Comparison of ENCODE assay signal across 20 cellular contexts in the genomic region with DNA sequence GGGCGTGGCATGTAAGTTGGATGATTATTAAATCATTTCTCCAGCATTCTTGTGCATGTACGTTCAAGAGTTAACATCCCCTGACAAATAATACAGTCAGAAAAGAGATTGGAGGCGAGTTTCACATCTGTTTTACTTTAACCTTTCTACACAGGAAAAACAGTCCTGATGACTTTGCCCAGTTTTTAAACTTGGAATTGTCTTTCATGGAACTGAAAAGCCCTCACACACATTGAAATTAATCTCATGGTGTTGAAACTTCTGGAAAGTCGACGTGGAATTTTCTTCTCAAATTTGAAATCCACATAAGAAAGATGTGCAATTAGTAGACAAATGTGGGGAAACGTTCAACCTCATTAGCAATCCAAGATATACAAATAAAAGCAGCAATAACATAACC. TPM values are rescaled to one million over a fixed set of nuclear protein-coding genes. Genes with fewer than 3 reads are reported as not detected.
DNase-seq lines count a peak whose midpoint lies in the region; ATAC-seq, FAIRE-seq and TF ChIP-seq lines count a peak whose summit lies in the region.
"Had no signal": no experiment of that assay in that cellular context is flagged by ENCODE, and none has a peak within 500 bp of the region (broad histone marks: within the 10 kb centered on the region; RNA-seq: fewer than 3 reads in every experiment).

No MANE protein-coding gene starts in this region.

- H3K27ac Mint-ChIP-seq in HFFc6 (peak overlapping the region; percentile 51; the same call in 1 of the 2 replicates), MCF 10A (ENCODE audit: low read depth, unreplicated experiment) (no peak overlapping the region)
- H3K27ac Mint-ChIP-seq in activated T-cell treated with anti-CD3 and anti-CD28 coated beads, Interleukin-2, amount 50 U/mL, for 24 hours: no peak overlapping the region
- H3K27ac Mint-ChIP-seq: activated naive CD8-positive, alpha-beta T cell; CD4-positive, alpha-beta memory T cell; progenitor cell of endocrine pancreas; T-helper 2 cell treated with Interferon-gamma antibody and Interleukin-4, amounts not matched to agents 5 μg/mL and 100 μg/mL, for 36 hours had no signal

- TF ChIP-seq CTCF in HFFc6 (IDR thresholded peaks at IDR 0.05) (no peak), endothelial cell of umbilical vein (IDR thresholded peaks at IDR 0.05; ENCODE audit: extremely low read depth in 1 of 2, insufficient read depth in 1 of 2, low read depth in 1 of 2, low read length in 2 of 2) (no peak), thoracic aorta (IDR thresholded peaks at IDR 0.05) (no peak), OCI-LY7 (conservative IDR thresholded peaks at IDR 0.05; ENCODE audit: low read length) (no peak), MCF 10A (IDR thresholded peaks at IDR 0.05; ENCODE audit: unreplicated experiment) (no peak)

- no peaks in the 10 kb centered on the region for H3K9me1 ChIP-seq in endothelial cell of umbilical vein (replicated peaks; ENCODE audit: control insufficient read depth, extremely low read depth, insufficient read depth, low read length)

- H3K27ac ChIP-seq in endothelial cell of umbilical vein (ENCODE audit: insufficient read depth, low read depth, low read length): no peak overlapping the region
- peak overlapping the region; percentile 15 to 29 for H3K27ac ChIP-seq in thoracic aorta
- no peak overlapping the region for H3K27ac ChIP-seq in OCI-LY7 (ENCODE audit: low read depth, low read length, poor library complexity, severe bottlenecking)
- H3K27ac ChIP-seq: HL-60, PC-9, suprapubic skin had no signal

- TF ChIP-seq POLR2A in endothelial cell of umbilical vein (IDR thresholded peaks at IDR 0.05; ENCODE audit: low read depth, low read length): no peak

- H4K20me1 ChIP-seq in endothelial cell of umbilical vein (replicated peaks; ENCODE audit: control insufficient read depth, extremely low read depth, insufficient read depth, low read length) (no peaks in the 10 kb centered on the region), OCI-LY7 (ENCODE audit: insufficient read depth, low read length) (no peaks in the 10 kb centered on the region)

- no peak overlapping the region for H3K4me2 ChIP-seq in endothelial cell of umbilical vein (ENCODE audit: insufficient read depth, low read length)
- no peak overlapping the region for H3K4me2 ChIP-seq in OCI-LY7 (ENCODE audit: low read length)
- H3K4me2 ChIP-seq: PC-9 had no signal

- dilution Hi-C loops in endothelial cell of umbilical vein (cut with MboI; ENCODE audit: extremely low pct_ligation_motif_present, low sequenced_read_pairs): no loop called here

- peaks cover 48% of the 10 kb centered on the region for H3K4me1 Mint-ChIP-seq in HFFc6 (ENCODE audit: low read depth)
- no peaks in the 10 kb centered on the region for H3K4me1 Mint-ChIP-seq in activated T-cell treated with anti-CD3 and anti-CD28 coated beads, Interleukin-2, amount 50 U/mL, for 24 hours (ENCODE audit: low read depth)
- H3K4me1 Mint-ChIP-seq in MCF 10A (ENCODE audit: insufficient read depth, unreplicated experiment): no peaks in the 10 kb centered on the region
- H3K4me1 Mint-ChIP-seq: CD4-positive, alpha-beta memory T cell had no signal

- H2AFZ ChIP-seq in endothelial cell of umbilical vein (ENCODE audit: low read depth, low read length) (peak overlapping the region; percentile 17), OCI-LY7 (ENCODE audit: low read length) (no peak overlapping the region)
- H2AFZ ChIP-seq: PC-9 had no signal

- H3K27me3 ChIP-seq in endothelial cell of umbilical vein (ENCODE audit: control insufficient read depth in 2 of 2, insufficient read depth in 2 of 2, low read length in 2 of 2): no peaks in the 10 kb centered on the region
- no peaks in the 10 kb centered on the region for H3K27me3 ChIP-seq in thoracic aorta (replicated peaks; ENCODE audit: insufficient read depth)
- H3K27me3 ChIP-seq: esophagus muscularis mucosa, suprapubic skin had no signal

- no peaks in the 10 kb centered on the region for H3K36me3 Mint-ChIP-seq in HFFc6 (ENCODE audit: low read depth)
- H3K36me3 Mint-ChIP-seq in activated T-cell treated with anti-CD3 and anti-CD28 coated beads, Interleukin-2, amount 50 U/mL, for 24 hours (ENCODE audit: low read depth): no peaks in the 10 kb centered on the region
- H3K36me3 Mint-ChIP-seq in MCF 10A (ENCODE audit: insufficient read depth, unreplicated experiment): no peaks in the 10 kb centered on the region
- H3K36me3 Mint-ChIP-seq: activated naive CD8-positive, alpha-beta T cell; CD4-positive, alpha-beta memory T cell had no signal

- H3K27me3 Mint-ChIP-seq in HFFc6 (ENCODE audit: insufficient read depth) (no peaks in the 10 kb centered on the region), MCF 10A (ENCODE audit: insufficient read depth, unreplicated experiment) (no peaks in the 10 kb centered on the region)
- peaks cover 26% of the 10 kb centered on the region for H3K27me3 Mint-ChIP-seq in activated T-cell treated with anti-CD3 and anti-CD28 coated beads, Interleukin-2, amount 50 U/mL, for 24 hours
- H3K27me3 Mint-ChIP-seq: activated naive CD8-positive, alpha-beta T cell; progenitor cell of endocrine pancreas had no signal

- H3K9me3 ChIP-seq in endothelial cell of umbilical vein (replicated peaks; ENCODE audit: control insufficient read depth, insufficient read depth, low read length): no peaks in the 10 kb centered on the region
- no peaks in the 10 kb centered on the region for H3K9me3 ChIP-seq in thoracic aorta
- H3K9me3 ChIP-seq in OCI-LY7 (ENCODE audit: low read length): no peaks in the 10 kb centered on the region
- H3K9me3 ChIP-seq: esophagus muscularis mucosa, suprapubic skin had no signal

- BruUV-seq in endothelial cell of umbilical vein (replicated peaks; lab: Mats Ljungman, UMichigan) (no TSS peak), OCI-LY7 (replicated peaks; lab: Mats Ljungman, UMichigan) (no TSS peak), MCF 10A (replicated peaks; lab: Mats Ljungman, UMichigan) (no TSS peak)

- intact Hi-C loops in endothelial cell of umbilical vein (cut with micrococcal nuclease): no loop called here
- intact Hi-C loops in left cardiac atrium (cut with DNase I): no loop called here
- intact Hi-C loops in OCI-LY7 (cut with micrococcal nuclease; ENCODE audit: unreplicated experiment): no loop called here
- intact Hi-C loops in MCF 10A (cut with micrococcal nuclease): no loop called here

- no peak overlapping the region for H3K9ac ChIP-seq in endothelial cell of umbilical vein (replicated peaks; ENCODE audit: extremely low read depth, insufficient read depth, low read length)

- CTCF ChIA-PET in endothelial cell of umbilical vein (lab: Charles Lee): no interaction called here
- CTCF ChIA-PET in OCI-LY7 (lab: Charles Lee; ENCODE audit: unreplicated experiment): no interaction called here
- CTCF ChIA-PET in MCF 10A (lab: Yijun Ruan, JAX): no interaction called here

- DNase-seq in HFFc6: no peak
- no peak for DNase-seq in endothelial cell of umbilical vein (ENCODE audit: low read depth, low spot score)
- no peak for DNase-seq in left cardiac atrium
- no peak for DNase-seq in thoracic aorta (ENCODE audit: low spot score)
- no peak for DNase-seq in OCI-LY7 (ENCODE audit: low spot score)
- no peak for DNase-seq in activated T-cell treated with anti-CD3 and anti-CD28 coated beads, Interleukin-2, amount 50 U/mL, for 24 hours
- no peak for DNase-seq in MCF 10A (ENCODE audit: unreplicated experiment)
- DNase-seq: activated T-cell treated with anti-CD3 and anti-CD28 coated beads, Interleukin-2, amount 50 U/mL, for 48 hours; caudate nucleus; CD4-positive, alpha-beta memory T cell; DMS153; nephron progenitor cell; PC-9 had no signal

- H3K4me1 ChIP-seq in endothelial cell of umbilical vein (ENCODE audit: control insufficient read depth, extremely low read depth, insufficient read depth, low read length) (peaks cover 21% of the 10 kb centered on the region), thoracic aorta (ENCODE audit: control insufficient read depth in 1 of 2, low read depth in 2 of 2) (peaks cover 17 to 45% of the 10 kb centered on the region in 2 donors), OCI-LY7 (ENCODE audit: insufficient read depth, low read length, poor library complexity, severe bottlenecking) (no peaks in the 10 kb centered on the region)

- H3K79me2 ChIP-seq in endothelial cell of umbilical vein (ENCODE audit: control insufficient read depth, insufficient read depth, low read length) (no peaks in the 10 kb centered on the region), OCI-LY7 (ENCODE audit: insufficient read depth, low read depth, low read length) (no peaks in the 10 kb centered on the region)

- ATAC-seq in left cardiac atrium (peak; percentile 51 to 79), thoracic aorta (ENCODE audit: insufficient number of reproducible peaks, low FRiP score, low read depth) (no peak), HG03520 (IDR thresholded peaks at IDR 0.05; ENCODE audit: unreplicated experiment) (no peak)

- H3K9me2 ChIP-seq in OCI-LY7 (ENCODE audit: insufficient read depth, low read length): no peaks in the 10 kb centered on the region

- H3K9me3 Mint-ChIP-seq in HFFc6: no peaks in the 10 kb centered on the region
- H3K9me3 Mint-ChIP-seq in activated T-cell treated with anti-CD3 and anti-CD28 coated beads, Interleukin-2, amount 50 U/mL, for 24 hours: no peaks in the 10 kb centered on the region
- no peaks in the 10 kb centered on the region for H3K9me3 Mint-ChIP-seq in MCF 10A (ENCODE audit: unreplicated experiment)
- H3K9me3 Mint-ChIP-seq: CD4-positive, alpha-beta memory T cell; T-helper 2 cell treated with Interferon-gamma antibody and Interleukin-4, amounts not matched to agents 5 μg/mL and 100 μg/mL, for 36 hours had no signal

- no peak for FAIRE-seq in endothelial cell of umbilical vein (lab: Jason Lieb, UNC)

- POLR2A ChIA-PET in endothelial cell of umbilical vein (lab: Charles Lee): no interaction called here
- POLR2A ChIA-PET in OCI-LY7 (lab: Charles Lee): interaction anchor here (0.7 kb wide), 1 partner anchor 97 kb away, joined by 3 read pairs; no protein-coding TSS in a partner anchor
- POLR2A ChIA-PET in MCF 10A (lab: Yijun Ruan, JAX): no interaction called here

- H3K4me3 ChIP-seq in endothelial cell of umbilical vein (replicated peaks in 1 of 3; ENCODE audit: insufficient read depth in 1 of 3, low read depth in 1 of 3, low read length in 3 of 3) (no peak overlapping the region), thoracic aorta (no peak overlapping the region), OCI-LY7 (ENCODE audit: low read depth, low read length, poor library complexity, severe bottlenecking) (no peak overlapping the region)
- H3K4me3 ChIP-seq: esophagus muscularis mucosa, PC-9, suprapubic skin had no signal

- H3K4me3 Mint-ChIP-seq in HFFc6 (peak overlapping the region; percentile 31; the same call in 1 of the 2 replicates), MCF 10A (ENCODE audit: unreplicated experiment) (no peak overlapping the region)
- H3K4me3 Mint-ChIP-seq in activated T-cell treated with anti-CD3 and anti-CD28 coated beads, Interleukin-2, amount 50 U/mL, for 24 hours: no peak overlapping the region
- H3K4me3 Mint-ChIP-seq: activated naive CD8-positive, alpha-beta T cell; CD4-positive, alpha-beta memory T cell; nephron progenitor cell; T-helper 2 cell treated with Interferon-gamma antibody and Interleukin-4, amounts not matched to agents 5 μg/mL and 100 μg/mL, for 36 hours had no signal

- H3K36me3 ChIP-seq in endothelial cell of umbilical vein (ENCODE audit: control insufficient read depth in 2 of 2, extremely low read depth in 1 of 2, insufficient read depth in 2 of 2, low read length in 2 of 2) (no peaks in the 10 kb centered on the region), thoracic aorta (no peaks in the 10 kb centered on the region), OCI-LY7 (ENCODE audit: insufficient read depth, low read length) (no peaks in the 10 kb centered on the region)
- H3K36me3 ChIP-seq: esophagus muscularis mucosa, suprapubic skin had no signal

RNA-seq across cellular contexts. Expression of a gene that starts 31.2 kb away (rescaled TPM):
- 1 to 10 TPM; 3.0 to 4.6 (median 3.9) TPM for total RNA-seq in HFFc6 (2021; fragmentation: NEBNext Ultra II Directional; extraction: Animal tissue kit (Norgen Biotek cat#: 25700))
- total RNA-seq in endothelial cell of umbilical vein (11.2 and 15.1 TPM in 2 replicates), left cardiac atrium (10 to 100 TPM; 11.4 to 11.6 TPM), thoracic aorta (10 to 100 TPM; 10.6 to 14.5 TPM), OCI-LY7 (2022) (2.1 and 2.5 TPM in 2 replicates), MCF 10A (2022) (6.8 and 8.4 TPM in 2 replicates)
- polyA plus RNA-seq in endothelial cell of umbilical vein: 7.2 and 7.5 TPM in 2 replicates
- 8.9 and 9.4 TPM in 2 replicates for polyA plus RNA-seq in endothelial cell of umbilical vein (2011; cell fraction: cytosol; rRNA removed)
- 16.9 and 17.5 TPM in 2 replicates for polyA plus RNA-seq in endothelial cell of umbilical vein (2011; cell fraction: nucleus; rRNA removed)
- 8.6 and 12.8 TPM in 2 replicates for polyA plus RNA-seq in endothelial cell of umbilical vein (2012)
- polyA minus RNA-seq in endothelial cell of umbilical vein: 15.2 and 17.3 TPM in 2 replicates
- polyA minus RNA-seq in endothelial cell of umbilical vein (2011; cell fraction: cytosol; rRNA and poly(A)+ RNA removed): 1.1 TPM
- polyA minus RNA-seq in endothelial cell of umbilical vein (2011; cell fraction: nucleus; rRNA and poly(A)+ RNA removed): 13.2 and 19.9 TPM in 2 replicates
- 1.3 and 2.0 TPM in 2 replicates for total RNA-seq in OCI-LY7 (2014; rRNA removed; shearing (Covaris generic))

Comparison
In these comparisons a context has a peak if more than half of its experiments do, and no peak if none do; other contexts are left out.
1. H3K27ac ChIP-seq: peak in thoracic aorta (2 of 2); none in endothelial cell of umbilical vein (single experiment) and OCI-LY7 (single experiment).
2. ATAC-seq: peak in left cardiac atrium (2 of 2); none in thoracic aorta (single experiment) and HG03520 (single experiment).